ENCODE assay signal across 31 cellular contexts in genomic region chr3:172170310-172170709, GRCh38.
DNase-seq lines count a peak whose midpoint lies in the region; ATAC-seq, FAIRE-seq and TF ChIP-seq lines count a peak whose summit lies in the region.
"Had no signal": no experiment of that assay in that cellular context is flagged by ENCODE, and none has a peak within 500 bp of the region (broad histone marks: within the 10 kb centered on the region; RNA-seq: fewer than 3 reads in every experiment).

No MANE protein-coding gene starts in this region.

- H2AK5ac ChIP-seq in H1 (ENCODE audit: low read depth, low read length): no peak overlapping the region; the same call in 1 of the 2 replicates

- POLR2A ChIA-PET in H1 (lab: Charles Lee; ENCODE audit: partially characterized antibody): no interaction called here

- CTCF ChIA-PET in H1 (lab: Charles Lee; ENCODE audit: partially characterized antibody): interaction anchor here (0.7 to 2.7 kb wide), 9 partner anchors 8 to 163 kb away, joined by 3 to 15 read pairs (median 8); no protein-coding TSS in a partner anchor

- H2BK5ac ChIP-seq in H1 (ENCODE audit: low read depth, low read length): no peak overlapping the region

- no peak overlapping the region for H3K4me3 Mint-ChIP-seq in stimulated activated naive CD8-positive, alpha-beta T cell treated with anti-CD3 and anti-CD28 coated beads, Interleukin-15, Interleukin-2, amounts not matched to agents 100 ng/mL and 50 ng/mL, for 24 hours
- no peak overlapping the region for H3K4me3 Mint-ChIP-seq in nephron progenitor cell
- H3K4me3 Mint-ChIP-seq: activated CD4-positive, alpha-beta T cell treated with anti-CD3 and anti-CD28 coated beads, Interleukin-2, amount 10 ng/mL, durations not matched to agents 7 days and 5 days; CD4-positive, alpha-beta memory T cell; memory B cell; stimulated activated naive B cell treated with anti-CD40 and anti-IgM and Interleukin-4, amounts not matched to agents 10 μg/mL and 1 μg/mL and 100 μg/mL, for 72 hours had no signal

- no peak overlapping the region for H4K91ac ChIP-seq in H1 (replicated peaks; ENCODE audit: insufficient read length, low read length)

- no peak overlapping the region for H3K18ac ChIP-seq in H1 (ENCODE audit: extremely low read depth, low read length)

- TF ChIP-seq RAD21 in H1 (IDR thresholded peaks at IDR 0.05 in 1 of 2, conservative IDR thresholded peaks at IDR 0.05 in 1 of 2; ENCODE audit: low read depth in 2 of 2, low read length in 2 of 2): no peak

- peaks cover 9 to 24% (median 22%) of the 10 kb centered on the region in 4 experiments; a peak in 6 of 7 replicates for H3K4me1 ChIP-seq in H1 (replicated peaks in 1 of 4; ENCODE audit: control insufficient read depth in 3 of 4, insufficient read depth in 4 of 4, low read length in 3 of 4)
- H3K4me1 ChIP-seq in effector memory CD4-positive, alpha-beta T cell (ENCODE audit: control insufficient read depth, insufficient read depth, low read length, poor library complexity, severe bottlenecking): no peaks in the 10 kb centered on the region

- H3K4me2 ChIP-seq in H1 (ENCODE audit: insufficient read depth in 1 of 2, low read depth in 2 of 2, low read length in 2 of 2): peak overlapping the region in 1 of 2 experiments; percentile 35; a peak in 1 of 4 replicates

- H3K27ac ChIP-seq in H1 (ENCODE audit: low read depth, low read length): no peak overlapping the region
- no peak overlapping the region for H3K27ac ChIP-seq in effector memory CD4-positive, alpha-beta T cell (ENCODE audit: insufficient read depth, low read length, poor library complexity, severe bottlenecking)
- H3K27ac ChIP-seq: 22Rv1, WERI-Rb-1 had no signal

- H3K36me3 Mint-ChIP-seq in stimulated activated naive CD8-positive, alpha-beta T cell treated with anti-CD3 and anti-CD28 coated beads, Interleukin-15, Interleukin-2, amounts not matched to agents 100 ng/mL and 50 ng/mL, for 24 hours (ENCODE audit: low read depth): no peaks in the 10 kb centered on the region
- peaks cover 2% of the 10 kb centered on the region for H3K36me3 Mint-ChIP-seq in nephron progenitor cell (ENCODE audit: low read depth)
- H3K36me3 Mint-ChIP-seq: memory B cell had no signal

- no peak overlapping the region for H3K56ac ChIP-seq in H1 (replicated peaks; ENCODE audit: insufficient read length, low read depth, low read length)

- no peak overlapping the region for H2BK20ac ChIP-seq in H1 (ENCODE audit: low read length)

- H3K27ac Mint-ChIP-seq in stimulated activated naive CD8-positive, alpha-beta T cell treated with anti-CD3 and anti-CD28 coated beads, Interleukin-15, Interleukin-2, amounts not matched to agents 100 ng/mL and 50 ng/mL, for 24 hours: peak overlapping the region; percentile 36
- H3K27ac Mint-ChIP-seq in nephron progenitor cell: peak overlapping the region; percentile 70
- H3K27ac Mint-ChIP-seq: activated CD4-positive, alpha-beta T cell treated with anti-CD3 and anti-CD28 coated beads, Interleukin-2, amount 10 ng/mL, durations not matched to agents 7 days and 5 days; memory B cell; stimulated activated naive B cell treated with anti-CD40 and anti-IgM and Interleukin-4, amounts not matched to agents 10 μg/mL and 1 μg/mL and 100 μg/mL, for 72 hours had no signal

- no peaks in the 10 kb centered on the region for H3K23me2 ChIP-seq in H1 (ENCODE audit: low read depth, low read length)

- no peak overlapping the region for H4K5ac ChIP-seq in H1 (ENCODE audit: insufficient read length, low read depth, low read length)

- H3K27me3 Mint-ChIP-seq in stimulated activated naive CD8-positive, alpha-beta T cell treated with anti-CD3 and anti-CD28 coated beads, Interleukin-15, Interleukin-2, amounts not matched to agents 100 ng/mL and 50 ng/mL, for 24 hours: no peaks in the 10 kb centered on the region
- H3K27me3 Mint-ChIP-seq in nephron progenitor cell (ENCODE audit: low read depth, poor library complexity): peaks cover 5% of the 10 kb centered on the region
- H3K27me3 Mint-ChIP-seq: activated CD4-positive, alpha-beta T cell treated with anti-CD3 and anti-CD28 coated beads, Interleukin-2, amount 10 ng/mL, durations not matched to agents 7 days and 5 days; CD4-positive, alpha-beta memory T cell; memory B cell; stimulated activated naive B cell treated with anti-CD40 and anti-IgM and Interleukin-4, amounts not matched to agents 10 μg/mL and 1 μg/mL and 100 μg/mL, for 72 hours had no signal

- no peaks in the 10 kb centered on the region for H3K9me3 Mint-ChIP-seq in stimulated activated naive CD8-positive, alpha-beta T cell treated with anti-CD3 and anti-CD28 coated beads, Interleukin-15, Interleukin-2, amounts not matched to agents 100 ng/mL and 50 ng/mL, for 24 hours
- no peaks in the 10 kb centered on the region for H3K9me3 Mint-ChIP-seq in nephron progenitor cell
- H3K9me3 Mint-ChIP-seq: CD4-positive, alpha-beta memory T cell; memory B cell; stimulated activated naive B cell treated with anti-CD40 and anti-IgM and Interleukin-4, amounts not matched to agents 10 μg/mL and 1 μg/mL and 100 μg/mL, for 72 hours had no signal

- TF ChIP-seq CTCF in H1 (IDR thresholded peaks at IDR 0.05; ENCODE audit: control extremely low read depth in 1 of 3, insufficient read depth in 1 of 3, low read depth in 1 of 3, low read length in 3 of 3) (no peak), nephron progenitor cell (IDR thresholded peaks at IDR 0.05) (no peak)

- no peak overlapping the region for H2BK120ac ChIP-seq in H1 (replicated peaks; ENCODE audit: low read depth, low read length)

- H3K79me2 ChIP-seq in H1 (ENCODE audit: control insufficient read depth in 1 of 2, insufficient read depth in 2 of 2, low read length in 2 of 2): peaks cover 0 to 49% of the 10 kb centered on the region in 2 experiments; a peak in 2 of 4 replicates

- no peak overlapping the region for H3K23ac ChIP-seq in H1 (ENCODE audit: insufficient read length)

- no peak for ATAC-seq in stimulated activated naive CD8-positive, alpha-beta T cell treated with anti-CD3 and anti-CD28 coated beads, Interleukin-15, Interleukin-2, amounts not matched to agents 100 U/mL and 50 U/mL, for 24 hours
- no peak for ATAC-seq in HG03520 (IDR thresholded peaks at IDR 0.05; ENCODE audit: unreplicated experiment)
- ATAC-seq: right cardiac atrium; Right ventricle myocardium inferior; stimulated activated naive B cell treated with anti-CD40 and anti-IgM and Interleukin-4, amounts not matched to agents 10 μg/mL and 1 μg/mL and 100 μg/mL, for 72 hours had no signal

- H4K8ac ChIP-seq in H1 (ENCODE audit: extremely low read depth, insufficient read depth, low read length): no peak overlapping the region

- no peak overlapping the region for H3K4me3 ChIP-seq in H1 (ENCODE audit: extremely low read depth in 1 of 4, insufficient read depth in 2 of 4, low read depth in 3 of 4, low read length in 4 of 4)
- no peak overlapping the region for H3K4me3 ChIP-seq in effector memory CD4-positive, alpha-beta T cell (ENCODE audit: insufficient read depth, low read depth, low read length, poor library complexity, severe bottlenecking)
- H3K4me3 ChIP-seq: cardiac muscle cell, pancreas, thyroid gland had no signal

- peak overlapping the region; percentile 3 for H2BK12ac ChIP-seq in H1 (ENCODE audit: low read depth, low read length)

- WGBS in H1 (ENCODE audit: extremely low coverage in 1 of 2, insufficient coverage in 1 of 2, insufficient read length in 1 of 2, insufficient replicate concordance in 2 of 2, low coverage in 1 of 2, low lambda C conversion rate in 2 of 2, missing lambda C conversion rate in 1 of 2), 2 experiments: 88% methylated on average over 5 of the region's 5 CpGs; no CpG with 5 or more reads in 1 of the 2 experiments

- no peaks in the 10 kb centered on the region for H3K27me3 ChIP-seq in H1 (replicated peaks in 1 of 4; ENCODE audit: control insufficient read depth in 3 of 4, extremely low read depth in 1 of 4, insufficient read depth in 3 of 4, low read length in 3 of 4)
- H3K27me3 ChIP-seq in effector memory CD4-positive, alpha-beta T cell (replicated peaks; ENCODE audit: control insufficient read depth, insufficient read depth, low read length, poor library complexity, severe bottlenecking): no peaks in the 10 kb centered on the region
- H3K27me3 ChIP-seq: cardiac muscle cell, pancreas, thyroid gland had no signal

- no peak for TF ChIP-seq POLR2A in H1 (IDR thresholded peaks at IDR 0.05; ENCODE audit: control extremely low read depth in 1 of 2, low read depth in 2 of 2, low read length in 2 of 2)

- DNase-seq in stimulated activated naive CD8-positive, alpha-beta T cell treated with anti-CD3 and anti-CD28 coated beads, Interleukin-15, Interleukin-2, amounts not matched to agents 100 U/mL and 50 U/mL, for 24 hours: no peak
- DNase-seq in H1 (ENCODE audit: low read depth in 1 of 2, low spot score in 2 of 2) (no peak), nephron progenitor cell (no peak), NOMO-1 treated with dmso at 0.1 percent for 144 hours (lab: John Stamatoyannopoulos, UW; ENCODE audit: unreplicated experiment) (no peak), HCEC 1CT (no peak)
- no peak for DNase-seq in effector memory CD4-positive, alpha-beta T cell
- DNase-seq: activated CD4-positive, alpha-beta T cell treated with anti-CD3 and anti-CD28 coated beads, Interleukin-2, amount 10 ng/mL, durations not matched to agents 7 days and 5 days; activated naive CD4-positive, alpha-beta T cell; activated T-cell treated with anti-CD3 and anti-CD28 coated beads, Interleukin-2, amount 50 U/mL, for 48 hours; amygdala; CD4-positive, alpha-beta memory T cell; dermis blood vessel endothelial cell; DMS 273 treated with DMSO at 0.1 percent for 48 hours; kidney glomerular epithelial cell; NCI-H2081; NCI-H226; NCI-H774; pancreas; right cardiac atrium; stimulated activated CD4-positive, alpha-beta T cell treated with anti-CD3 and anti-CD28 coated beads, Interleukin-12 subunit alpha, Interleukin-12 subunit beta, amount 100 ng/mL, for 4 hours; stimulated activated CD4-positive, alpha-beta T cell treated with anti-CD3 and anti-CD28 coated beads, Interleukin-4, amount 100 ng/mL, for 24 hours; stimulated activated naive B cell treated with anti-CD40 and anti-IgM and Interleukin-4, amounts not matched to agents 10 μg/mL and 1 μg/mL and 100 μg/mL, for 72 hours; thyroid gland; WERI-Rb-1 had no signal

- H2BK15ac ChIP-seq in H1 (ENCODE audit: low read length): no peak overlapping the region

- peaks cover 9% of the 10 kb centered on the region for H3K4me1 Mint-ChIP-seq in stimulated activated naive CD8-positive, alpha-beta T cell treated with anti-CD3 and anti-CD28 coated beads, Interleukin-15, Interleukin-2, amounts not matched to agents 100 ng/mL and 50 ng/mL, for 24 hours (ENCODE audit: low read depth)
- H3K4me1 Mint-ChIP-seq in nephron progenitor cell: peaks cover 55% of the 10 kb centered on the region
- H3K4me1 Mint-ChIP-seq: memory B cell had no signal

- H3K4ac ChIP-seq in H1 (replicated peaks; ENCODE audit: insufficient read length, low read depth, low read length): no peak overlapping the region

- no peak overlapping the region for H3K14ac ChIP-seq in H1 (ENCODE audit: insufficient read length)

- no peaks in the 10 kb centered on the region; the same call in 1 of the 2 replicates for H3K79me1 ChIP-seq in H1 (ENCODE audit: low read depth, low read length)

- no peak for TF ChIP-seq EP300 in H1 (IDR thresholded peaks at IDR 0.05; ENCODE audit: borderline replicate concordance in 1 of 2, low read depth in 2 of 2, low read length in 2 of 2)

- FAIRE-seq in H1 (lab: Jason Lieb, UNC): no peak
- FAIRE-seq: endothelial cell of umbilical vein, pancreas had no signal

- no peaks in the 10 kb centered on the region for H3K36me3 ChIP-seq in H1 (ENCODE audit: control insufficient read depth in 2 of 4, insufficient read depth in 4 of 4, low read length in 3 of 4)
- H3K36me3 ChIP-seq in effector memory CD4-positive, alpha-beta T cell (ENCODE audit: control insufficient read depth, insufficient read depth, low read length): no peaks in the 10 kb centered on the region
- H3K36me3 ChIP-seq: cardiac muscle cell, pancreas, thyroid gland, WERI-Rb-1 had no signal

- H3K9me3 ChIP-seq in H1 (ENCODE audit: insufficient read depth in 2 of 2, low read depth in 1 of 2, low read length in 1 of 2): no peaks in the 10 kb centered on the region
- no peaks in the 10 kb centered on the region for H3K9me3 ChIP-seq in effector memory CD4-positive, alpha-beta T cell (ENCODE audit: control insufficient read depth, low read length)
- H3K9me3 ChIP-seq: pancreas, thyroid gland had no signal

- no peak overlapping the region for H2AFZ ChIP-seq in H1 (ENCODE audit: low read length)

- H3K9ac ChIP-seq in H1 (replicated peaks in 1 of 4; ENCODE audit: extremely low read depth in 1 of 4, low read depth in 3 of 4, low read length in 3 of 4): no peak overlapping the region

- H4K20me1 ChIP-seq in H1 (replicated peaks in 1 of 2; ENCODE audit: control insufficient read depth in 1 of 2, insufficient read depth in 2 of 2, low read length in 2 of 2): peaks cover 0 to 2% of the 10 kb centered on the region in 2 experiments
